Comparison of ENCODE assay signal across 27 cellular contexts in the genomic region with DNA sequence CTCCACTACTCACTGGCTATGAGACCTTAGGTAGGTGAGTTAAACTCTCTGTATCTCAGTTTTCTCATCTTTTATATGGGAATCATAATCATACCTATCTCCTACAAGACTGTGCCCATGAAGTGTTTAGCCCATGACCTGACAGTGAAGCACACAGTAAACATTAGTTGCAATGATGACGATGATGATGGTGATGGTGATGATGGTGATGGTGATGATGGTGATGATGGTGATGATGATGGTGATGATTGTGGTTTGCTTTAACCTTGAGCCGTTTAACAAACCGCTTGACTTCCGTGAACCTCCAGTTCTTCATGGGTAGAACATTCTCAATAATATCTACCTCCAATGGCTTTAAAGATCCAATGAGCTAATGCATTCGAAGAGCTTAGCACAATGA.
"Had no signal": no experiment of that assay in that cellular context is flagged by ENCODE, and none has a peak within 500 bp of the region (broad histone marks: within the 10 kb centered on the region; RNA-seq: fewer than 3 reads in every experiment).

No MANE protein-coding gene starts in this region.

- DNase-seq: stimulated activated CD4-positive, alpha-beta T cell treated with anti-CD3 and anti-CD28 coated beads, Interleukin-2, amount 100 ng/mL, for 48 hours; stimulated activated CD4-positive, alpha-beta T cell treated with anti-CD3 and anti-CD28 coated beads, Interleukin-4, amount 100 ng/mL, for 1 hour; stimulated activated CD4-positive, alpha-beta T cell treated with anti-CD3 and anti-CD28 coated beads, Interleukin-4, amount 100 ng/mL, for 24 hours; stimulated activated CD4-positive, alpha-beta T cell treated with anti-CD3 and anti-CD28 coated beads, Interleukin-4, amount 100 ng/mL, for 4 hours; stimulated activated CD8-positive, alpha-beta memory T cell treated with anti-CD3 and anti-CD28 coated beads, Interleukin-4, amount 100 ng/mL, for 48 hours; stimulated activated naive B cell treated with anti-CD40 and anti-IgM and Interleukin-4, amounts not matched to agents 10 μg/mL and 1 μg/mL and 100 μg/mL, for 72 hours; stimulated activated naive CD4-positive, alpha-beta T cell; stimulated activated naive CD4-positive, alpha-beta T cell treated with Interleukin-2 at 50 U/mL for 16 hours; stimulated activated naive CD8-positive, alpha-beta T cell treated with anti-CD3 and anti-CD28 coated beads, Interleukin-15, amount 100 ng/mL, for 72 hours; stimulated activated naive CD8-positive, alpha-beta T cell treated with anti-CD3 and anti-CD28 coated beads, Interleukin-15, Interleukin-2, amounts not matched to agents 100 U/mL and 50 U/mL, for 24 hours; stomach; substantia nigra; testis; thyroid gland; tibial artery; transverse colon; trophoblast cell; upper lobe of left lung; upper lobe of right lung; uterus had no signal

- H3K27ac ChIP-seq: stomach, suprapubic skin, testis, thoracic aorta, thyroid gland, tibial artery, tibial nerve, transverse colon, upper lobe of left lung, upper lobe of right lung, uterus, vagina had no signal

- FAIRE-seq: urothelium cell line had no signal

- H3K27me3 ChIP-seq: testis, thyroid gland, tibial nerve, upper lobe of left lung, uterus, vagina had no signal

- ATAC-seq: stimulated activated effector memory CD8-positive, alpha-beta T cell treated with anti-CD3 and anti-CD28 coated beads, Interleukin-12 subunit alpha, Interleukin-12 subunit beta, amount 100 ng/mL, for 72 hours; stimulated activated memory B cell treated with anti-CD40 and anti-IgM and Interleukin-4, amounts not matched to agents 10 μg/mL and 1 μg/mL and 100 μg/mL, for 72 hours; stimulated activated naive B cell treated with anti-CD40 and anti-IgM and Interleukin-4, amounts not matched to agents 10 μg/mL and 1 μg/mL and 100 μg/mL, for 72 hours; stimulated activated naive CD8-positive, alpha-beta T cell treated with anti-CD3 and anti-CD28 coated beads, Interleukin-15, amount 100 ng/mL, for 72 hours; stimulated activated naive CD8-positive, alpha-beta T cell treated with anti-CD3 and anti-CD28 coated beads, Interleukin-15, Interleukin-2, amounts not matched to agents 100 U/mL and 50 U/mL, for 24 hours; upper lobe of right lung had no signal

- H3K4me1 ChIP-seq: stomach, suprapubic skin, testis, thyroid gland, tibial artery, tibial nerve, transverse colon, upper lobe of left lung, upper lobe of right lung, uterus, vagina had no signal

- H3K4me3 ChIP-seq: stomach, suprapubic skin, testis, thoracic aorta, thyroid gland, tibial artery, tibial nerve, transverse colon, upper lobe of left lung, upper lobe of right lung, uterus, vagina had no signal

- H3K36me3 ChIP-seq: stomach, suprapubic skin, thoracic aorta, thyroid gland, tibial artery, tibial nerve, transverse colon, upper lobe of left lung, upper lobe of right lung, uterus, vagina had no signal

- H3K9me3 ChIP-seq: stomach, suprapubic skin, testis, thoracic aorta, thyroid gland, tibial artery, tibial nerve, transverse colon, upper lobe of left lung, upper lobe of right lung, uterus, vagina had no signal
